10 cellular contexts compared by ENCODE assay signal in genomic region chr1:85578321-85579295, GRCh38. TPM values are rescaled to one million over a fixed set of nuclear protein-coding genes. Genes with fewer than 3 reads are reported as not detected.
DNase-seq lines count a peak whose midpoint lies in the region; ATAC-seq and TF ChIP-seq lines count a peak whose summit lies in the region.
"Had no signal": no experiment of that assay in that cellular context is flagged by ENCODE, and none has a peak within 500 bp of the region (broad histone marks: within the 10 kb centered on the region; RNA-seq: fewer than 3 reads in every experiment).

No MANE protein-coding gene starts in this region.

- H3K27me3 ChIP-seq in A673 (replicated peaks; ENCODE audit: insufficient read depth, low read depth, low read length, poor library complexity) (no peaks in the 10 kb centered on the region), HUES64 (ENCODE audit: insufficient read depth, low read length) (peaks cover 44% of the 10 kb centered on the region), dorsolateral prefrontal cortex (peaks cover 0 to 8% (median 0%) of the 10 kb centered on the region in 45 donors), mucosa of stomach (ENCODE audit: control insufficient read depth, insufficient read depth, low read length) (peaks cover 40% of the 10 kb centered on the region)

- H3K27ac ChIP-seq in A673 (ENCODE audit: low read depth, low read length, poor library complexity, severe bottlenecking), result peak overlapping the region; percentile 97
- peak overlapping the region; percentile 24 for H3K27ac ChIP-seq in HUES64 (ENCODE audit: low read depth, low read length)
- H3K27ac ChIP-seq in dorsolateral prefrontal cortex, result peak overlapping the region in 53 of 59 donors; percentile 6 to 95 (median 86)
- H3K27ac ChIP-seq: VCaP had no signal

- no TSS peak for BruUV-seq in A673 (replicated peaks; lab: Mats Ljungman, UMichigan)

- H3K36me3 ChIP-seq in A673 (ENCODE audit: insufficient read depth, low read length, poor library complexity, severe bottlenecking) (peaks cover 10% of the 10 kb centered on the region), HUES64 (ENCODE audit: insufficient read depth, low read length) (peaks cover 23% of the 10 kb centered on the region), mucosa of stomach (ENCODE audit: control insufficient read depth, insufficient read depth, low read length) (no peaks in the 10 kb centered on the region)

- peaks cover 37% of the 10 kb centered on the region for H3K4me1 ChIP-seq in A673 (ENCODE audit: insufficient read depth, low read length, poor library complexity, severe bottlenecking)
- peaks cover 30% of the 10 kb centered on the region for H3K4me1 ChIP-seq in HUES64 (ENCODE audit: insufficient read depth, low read length)
- H3K4me1 ChIP-seq in mucosa of stomach (ENCODE audit: control insufficient read depth, insufficient read depth, low read length), result peaks cover 10% of the 10 kb centered on the region

- 14% methylated on average over 9 of the region's 12 CpGs for WGBS in HUES64

- ATAC-seq in GM21786 (IDR thresholded peaks at IDR 0.05; ENCODE audit: unreplicated experiment) (no peak), HG03432 (IDR thresholded peaks at IDR 0.05; ENCODE audit: unreplicated experiment) (no peak), HG03196 (IDR thresholded peaks at IDR 0.05; ENCODE audit: unreplicated experiment) (no peak)

- H3K9ac ChIP-seq in HUES64 (ENCODE audit: low read depth, low read length) (peak overlapping the region; percentile 92; the same call in 1 of the 2 replicates), mucosa of stomach (ENCODE audit: low read length) (peak overlapping the region; percentile 81)

- intact Hi-C loops in A673 (cut with micrococcal nuclease; ENCODE audit: unreplicated experiment), result no loop called here
- intact Hi-C loops in dorsolateral prefrontal cortex (cut with DNase I), result loop anchor here in 1 of 2 donors (10.0 kb wide), 1 partner anchor 264 kb away; no protein-coding TSS in a partner anchor

- TF ChIP-seq CTCF in A673 (conservative IDR thresholded peaks at IDR 0.05; ENCODE audit: low read depth, low read length) (no peak), dorsolateral prefrontal cortex (IDR thresholded peaks at IDR 0.05 in 54 of 56, conservative IDR thresholded peaks at IDR 0.05 in 2 of 56; ENCODE audit: low read depth in 1 of 56, partially characterized antibody in 56 of 56) (no peak)

- H3K9me3 ChIP-seq in A673 (ENCODE audit: low read depth, low read length, poor library complexity, severe bottlenecking), result no peaks in the 10 kb centered on the region
- no peaks in the 10 kb centered on the region for H3K9me3 ChIP-seq in HUES64 (ENCODE audit: insufficient read depth, low read depth, low read length)
- no peaks in the 10 kb centered on the region for H3K9me3 ChIP-seq in mucosa of stomach (ENCODE audit: control insufficient read depth, low read length)

- POLR2A ChIA-PET in A673 (lab: Charles Lee; ENCODE audit: low non-redundant PET), result no interaction called here

- peak; percentile 80 for DNase-seq in A673 (ENCODE audit: low spot score)
- DNase-seq in dorsolateral prefrontal cortex, result no peak
- no peak for DNase-seq in superior temporal gyrus (ENCODE audit: extremely low spot score)
- DNase-seq: DND-41 had no signal

- H3K4me3 ChIP-seq in A673 (ENCODE audit: low read depth, low read length, poor library complexity, severe bottlenecking) (peak overlapping the region; percentile 77), HUES64 (ENCODE audit: low read length) (peak overlapping the region; percentile 98), dorsolateral prefrontal cortex (peak overlapping the region in 46 of 59 donors; percentile 52 to 79 (median 70)), mucosa of stomach (ENCODE audit: low read length) (no peak overlapping the region)

- CTCF ChIA-PET in A673 (lab: Charles Lee), result no interaction called here

RNA-seq across cellular contexts. Expression of gene CCN1, which starts 2.0 kb away (rescaled TPM):
- total RNA-seq in A673 (2021), result 13.5 and 24.3 TPM in 2 replicates
- polyA plus RNA-seq in HUES64 (2013, experiment 1 of 2), result 35.5 TPM
- 36.1 TPM for polyA plus RNA-seq in HUES64 (2013, experiment 2 of 2)
- total RNA-seq in dorsolateral prefrontal cortex, result 100 to 1,000 TPM in 1 of 120 experiments, 10 to 100 TPM in 102, 1 to 10 TPM in 17; 5.9 to 119 (median 14.1) TPM

Comparison
In these comparisons a context has a peak if more than half of its experiments do, and no peak if none do; other contexts are left out.
1. H3K27ac ChIP-seq: peak in every context shown above with its lines; median percentile 97 in A673; 86 in dorsolateral prefrontal cortex; 24 in HUES64.